ENCODE assay signal across 8 cellular contexts in genomic region chr2:54557601-54558187, GRCh38.
DNase-seq lines count a peak whose midpoint lies in the region; ATAC-seq, FAIRE-seq and TF ChIP-seq lines count a peak whose summit lies in the region.

No MANE protein-coding gene starts in this region.

- H3K9ac ChIP-seq in BLaER1 treated with 17β-estradiol and CSF1 and Interleukin-3, amounts not matched to agents 10 nM and 100 nM, result peak overlapping the region; percentile 82 to 99 (median 95)
- H3K9ac ChIP-seq in PC-3 (ENCODE audit: low read length), result peak overlapping the region; percentile 93

- H2AFZ ChIP-seq in PC-3 (ENCODE audit: low read length), result peak overlapping the region; percentile 81

- intact Hi-C loops in PC-3 (cut with micrococcal nuclease) (loop anchor here (1.0 to 2.0 kb wide), 3 partner anchors 12 to 57 kb away; no protein-coding TSS in a partner anchor), pancreas (cut with DNase I) (no loop called here), vagina (cut with DNase I) (no loop called here)

- peak overlapping the region; percentile 68 to 99 (median 92) for H3K4me3 ChIP-seq in BLaER1 treated with 17β-estradiol and CSF1 and Interleukin-3, amounts not matched to agents 10 nM and 100 nM
- H3K4me3 ChIP-seq in PC-3 (ENCODE audit: low read length) (peak overlapping the region; percentile 78), pancreas (peak overlapping the region; percentile 42 to 72 (median 58)), vagina (peak overlapping the region; percentile 52 to 68)

- peak overlapping the region; percentile 17 to 99 (median 96); a peak in 21 of 22 replicates for H3K27ac ChIP-seq in BLaER1 treated with 17β-estradiol and CSF1 and Interleukin-3, amounts not matched to agents 10 nM and 100 nM
- H3K27ac ChIP-seq in PC-3 (ENCODE audit: low read length) (peak overlapping the region; percentile 96), pancreas (peak overlapping the region; percentile 96 to 99 (median 98)), vagina (peak overlapping the region; percentile 92)

- no peaks in the 10 kb centered on the region for H3K9me2 ChIP-seq in PC-3 (replicated peaks; ENCODE audit: low read length)

- H3F3A ChIP-seq in PC-3 (ENCODE audit: low read length, unreplicated experiment), result no peaks in the 10 kb centered on the region

- no TSS peak for BruUV-seq in PC-3 (replicated peaks; lab: Mats Ljungman, UMichigan)

- no peaks in the 10 kb centered on the region for H3K27me3 ChIP-seq in BLaER1 treated with 17β-estradiol and CSF1 and Interleukin-3, amounts not matched to agents 10 nM and 100 nM
- H3K27me3 ChIP-seq in PC-3 (ENCODE audit: low read length) (no peaks in the 10 kb centered on the region), pancreas (no peaks in the 10 kb centered on the region), vagina (no peaks in the 10 kb centered on the region)

- POLR2A ChIA-PET in PC-3 (lab: Charles Lee; ENCODE audit: unreplicated experiment), result interaction anchor here (0.7 to 1.0 kb wide), 3 partner anchors 11 to 37 kb away, joined by 3 to 5 read pairs (median 4); no protein-coding TSS in a partner anchor

- peak; percentile 29; the same call in 1 of the 2 replicates for TF ChIP-seq CTCF in PC-3 (conservative IDR thresholded peaks at IDR 0.05; ENCODE audit: low read depth, low read length)
- TF ChIP-seq CTCF in pancreas (IDR thresholded peaks at IDR 0.05), result no peak
- no peak for TF ChIP-seq CTCF in vagina (IDR thresholded peaks at IDR 0.05)

- no peak for TF ChIP-seq POLR2A in vagina (IDR thresholded peaks at IDR 0.05)

- H3K4me1 ChIP-seq in BLaER1 treated with 17β-estradiol and CSF1 and Interleukin-3, amounts not matched to agents 10 nM and 100 nM, result peaks cover 40 to 57% (median 52%) of the 10 kb centered on the region in 10 experiments
- H3K4me1 ChIP-seq in PC-3 (ENCODE audit: insufficient read depth, low read length) (peaks cover 37% of the 10 kb centered on the region), pancreas (peaks cover 4 to 27% (median 15%) of the 10 kb centered on the region in 3 donors), vagina (peaks cover 63% of the 10 kb centered on the region)

- peaks cover 60% of the 10 kb centered on the region for H3K79me2 ChIP-seq in PC-3 (ENCODE audit: low read length)

- CTCF ChIA-PET in PC-3 (lab: Charles Lee), result no interaction called here

- 1 to 2% methylated on average over 48 of the region's 48 CpGs for WGBS in pancreas, 2 donors

- FAIRE-seq in pancreas (lab: Jason Lieb, UNC), result no peak

- no peaks in the 10 kb centered on the region for H3K9me3 ChIP-seq in BLaER1 treated with 17β-estradiol and CSF1 and Interleukin-3, amounts not matched to agents 10 nM and 100 nM (replicated peaks in 1 of 11)
- H3K9me3 ChIP-seq in PC-3 (ENCODE audit: low read length) (no peaks in the 10 kb centered on the region), pancreas (no peaks in the 10 kb centered on the region), vagina (no peaks in the 10 kb centered on the region)

- peak; percentile 48 for ATAC-seq in GM19328 (IDR thresholded peaks at IDR 0.05; ENCODE audit: unreplicated experiment)
- peak; percentile 38 for ATAC-seq in HG03457 (IDR thresholded peaks at IDR 0.05; ENCODE audit: unreplicated experiment)
- ATAC-seq in PC-3, result peak; percentile 33
- peak; percentile 51 to 72 (median 62) for ATAC-seq in pancreas

- peak overlapping the region; percentile 87 to 99 (median 93) for H3K4me2 ChIP-seq in BLaER1 treated with 17β-estradiol and CSF1 and Interleukin-3, amounts not matched to agents 10 nM and 100 nM
- H3K4me2 ChIP-seq in PC-3 (ENCODE audit: low read length), result peak overlapping the region; percentile 90

- H3K36me3 ChIP-seq in BLaER1 treated with 17β-estradiol and CSF1 and Interleukin-3, amounts not matched to agents 10 nM and 100 nM, result peaks cover 0 to 7% (median 0%) of the 10 kb centered on the region in 11 experiments; a peak in 5 of 22 replicates
- no peaks in the 10 kb centered on the region for H3K36me3 ChIP-seq in PC-3 (ENCODE audit: low read depth, low read length)
- no peaks in the 10 kb centered on the region for H3K36me3 ChIP-seq in pancreas
- H3K36me3 ChIP-seq in vagina, result no peaks in the 10 kb centered on the region

- DNase-seq in PC-3, result peak; percentile 70
- peak; percentile 91 for DNase-seq in activated effector memory CD4-positive, alpha-beta T cell treated with anti-CD3 and anti-CD28 coated beads, Interleukin-2, amount 50 U/mL, for 16 hours
- peak; percentile 65 for DNase-seq in germinal center (ENCODE audit: low spot score)
- DNase-seq in pancreas, result peak; percentile 63 to 87 (median 70)
- no peak for DNase-seq in vagina (ENCODE audit: extremely low spot score in 2 of 2)

- H4K20me1 ChIP-seq in BLaER1 treated with 17β-estradiol and CSF1 and Interleukin-3, amounts not matched to agents 10 nM and 100 nM, result peaks cover 0 to 36% (median 6%) of the 10 kb centered on the region in 11 experiments; a peak in 6 of 22 replicates
- peaks cover 15% of the 10 kb centered on the region; the same call in 1 of the 2 replicates for H4K20me1 ChIP-seq in PC-3 (ENCODE audit: low read length)

Comparison
In these comparisons a context has a peak if more than half of its experiments do, and no peak if none do; other contexts are left out.
1. DNase-seq: peak in PC-3 (single experiment), activated effector memory CD4-positive, alpha-beta T cell treated with anti-CD3 and anti-CD28 coated beads, Interleukin-2, amount 50 U/mL, for 16 hours (single experiment), germinal center (single experiment) and pancreas (6 of 6); none in vagina (0 of 2).
2. Peak in every context shown above with its lines, with median percentiles within 50 percentile points of each other: H3K27ac ChIP-seq, H3K4me3 ChIP-seq and ATAC-seq.